In the genomic region with DNA sequence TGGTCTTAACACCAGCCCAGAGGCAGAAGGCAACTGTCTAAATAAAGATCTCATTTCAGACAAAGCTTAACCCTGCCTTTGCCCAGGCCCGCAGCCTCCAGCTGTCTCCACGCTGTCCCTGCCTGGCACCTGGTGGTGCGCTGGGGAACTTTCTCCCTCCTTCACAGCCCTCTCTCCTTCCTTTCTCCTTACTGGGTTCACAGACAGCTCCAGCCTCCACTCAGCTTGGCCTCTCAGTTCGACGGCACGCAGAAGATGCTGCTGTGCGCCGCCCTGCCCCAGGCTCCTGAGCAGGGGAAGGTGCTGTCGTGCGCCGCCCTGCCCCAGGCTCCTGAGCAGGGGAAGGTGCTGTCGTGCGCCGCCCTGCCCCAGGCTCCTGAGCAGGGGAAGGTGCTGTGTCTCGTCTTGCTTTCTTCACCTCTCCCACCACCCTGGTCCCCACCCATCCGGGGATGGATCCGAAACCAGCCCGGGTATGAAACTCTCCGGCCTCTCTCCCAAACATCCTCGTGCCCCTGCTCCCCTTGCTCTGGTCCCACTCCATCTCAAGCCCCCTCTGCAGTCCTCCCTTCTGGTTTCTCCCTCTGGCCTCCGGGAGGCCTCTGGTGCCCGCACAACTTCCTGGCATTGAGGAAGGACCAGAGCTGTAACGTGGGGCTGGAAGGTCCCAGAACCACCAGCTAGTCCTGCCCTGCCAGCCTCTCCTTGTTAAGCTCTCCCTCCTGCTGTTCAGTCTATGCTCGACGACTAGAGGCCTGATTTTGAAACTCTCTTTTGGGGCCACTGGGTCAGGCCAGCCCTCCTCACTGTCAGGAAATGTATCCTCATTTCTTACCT, we compare ENCODE assay signal across 8 cellular contexts. TPM values are rescaled to one million over a fixed set of nuclear protein-coding genes. Genes with fewer than 3 reads are reported as not detected.
DNase-seq lines count a peak whose midpoint lies in the region; ATAC-seq, FAIRE-seq and TF ChIP-seq lines count a peak whose summit lies in the region.

No MANE protein-coding gene starts in this region.

- H3K9ac ChIP-seq in astrocyte (ENCODE audit: low read length) (no peak overlapping the region), muscle layer of colon (ENCODE audit: low read length) (no peak overlapping the region)

- POLR2A ChIA-PET in Caco-2 (lab: Charles Lee): no interaction called here

- H3K27me3 ChIP-seq in Caco-2 (replicated peaks; ENCODE audit: control insufficient read depth, insufficient read depth, low read length): no peaks in the 10 kb centered on the region; the same call in 1 of the 2 replicates
- H3K27me3 ChIP-seq in astrocyte (ENCODE audit: insufficient read depth, low read length): no peaks in the 10 kb centered on the region
- no peaks in the 10 kb centered on the region for H3K27me3 ChIP-seq in muscle layer of colon (ENCODE audit: control insufficient read depth in 1 of 2, insufficient read depth in 2 of 2, low read length in 2 of 2)

- no peak for ATAC-seq in activated T-cell treated with anti-CD3 and anti-CD28 coated beads, Interleukin-2, amount 50 U/mL, for 4 hours

- H3K36me3 ChIP-seq in Caco-2 (ENCODE audit: control insufficient read depth, insufficient read depth, low read length): no peaks in the 10 kb centered on the region
- no peaks in the 10 kb centered on the region for H3K36me3 ChIP-seq in astrocyte (ENCODE audit: insufficient read depth, low read length)
- no peaks in the 10 kb centered on the region for H3K36me3 ChIP-seq in muscle layer of colon (ENCODE audit: insufficient read depth, low read length)

- FAIRE-seq in astrocyte (lab: Jason Lieb, UNC): no peak

- no peak overlapping the region for H3K4me2 ChIP-seq in astrocyte (ENCODE audit: low read length)

- no peaks in the 10 kb centered on the region for H3K4me1 Mint-ChIP-seq in Caco-2 (ENCODE audit: low read depth, unreplicated experiment)
- peaks cover 36% of the 10 kb centered on the region for H3K4me1 Mint-ChIP-seq in astrocyte (ENCODE audit: low read depth, unreplicated experiment)
- peaks cover 4% of the 10 kb centered on the region for H3K4me1 Mint-ChIP-seq in activated T-cell treated with anti-CD3 and anti-CD28 coated beads, Interleukin-2, amount 50 U/mL, for 4 hours (ENCODE audit: low read depth)

- H3K27ac Mint-ChIP-seq in Caco-2 (ENCODE audit: unreplicated experiment) (no peak overlapping the region), astrocyte (ENCODE audit: unreplicated experiment) (peak overlapping the region; percentile 69)

- H3K36me3 Mint-ChIP-seq in Caco-2 (ENCODE audit: insufficient read depth, unreplicated experiment) (no peaks in the 10 kb centered on the region), astrocyte (ENCODE audit: low read depth, unreplicated experiment) (no peaks in the 10 kb centered on the region)
- no peaks in the 10 kb centered on the region for H3K36me3 Mint-ChIP-seq in activated T-cell treated with anti-CD3 and anti-CD28 coated beads, Interleukin-2, amount 50 U/mL, for 4 hours (ENCODE audit: insufficient read depth)

- H3K4me3 Mint-ChIP-seq in Caco-2 (ENCODE audit: unreplicated experiment) (no peak overlapping the region), astrocyte (ENCODE audit: unreplicated experiment) (no peak overlapping the region)
- no peak overlapping the region for H3K4me3 Mint-ChIP-seq in activated T-cell treated with anti-CD3 and anti-CD28 coated beads, Interleukin-2, amount 50 U/mL, for 4 hours

- TF ChIP-seq CTCF in Caco-2 (IDR thresholded peaks at IDR 0.05; ENCODE audit: insufficient read depth in 1 of 2, low read depth in 1 of 2, low read length in 1 of 2, severe bottlenecking in 1 of 2, unreplicated experiment in 1 of 2): peak; percentile 17 to 51
- TF ChIP-seq CTCF in astrocyte (IDR thresholded peaks at IDR 0.05; ENCODE audit: insufficient read depth, low read depth, low read length): peak; percentile 26
- TF ChIP-seq CTCF in GM13977 (IDR thresholded peaks at IDR 0.05; ENCODE audit: extremely low read depth, insufficient read depth, missing control alignments): no peak

- CTCF ChIA-PET in Caco-2 (lab: Charles Lee): interaction anchor here (1.1 to 1.9 kb wide), 2 partner anchors 8 to 118 kb away, joined by 3 to 19 read pairs; no protein-coding TSS in a partner anchor

- no peak overlapping the region for H2AFZ ChIP-seq in astrocyte (ENCODE audit: low read depth, low read length)

- no peaks in the 10 kb centered on the region for H3K79me2 ChIP-seq in astrocyte (ENCODE audit: insufficient read depth, low read length)

- H4K20me1 ChIP-seq in astrocyte (ENCODE audit: insufficient read depth, low read length): no peaks in the 10 kb centered on the region

- DNase-seq in Caco-2 (peak in 1 of 2 experiments; percentile 31), NCI-H1105 treated with DMSO at 0.1 percent for 48 hours (lab: John Stamatoyannopoulos, UW) (peak; percentile 60), astrocyte (ENCODE audit: low read depth) (no peak), H4 (ENCODE audit: low spot score) (no peak), GM13977 (ENCODE audit: low spot score) (no peak), cerebellum (ENCODE audit: low spot score) (no peak)
- no peak for DNase-seq in activated T-cell treated with anti-CD3 and anti-CD28 coated beads, Interleukin-2, amount 50 U/mL, for 4 hours

- intact Hi-C loops in Caco-2 (cut with micrococcal nuclease; ENCODE audit: unreplicated experiment): loop anchor here (1.0 kb wide), 1 partner anchor 119 kb away; no protein-coding TSS in a partner anchor

- no peak overlapping the region for H3K4me3 ChIP-seq in Caco-2 (ENCODE audit: low read depth, low read length)
- H3K4me3 ChIP-seq in astrocyte (ENCODE audit: insufficient read depth, low read depth, low read length): no peak overlapping the region
- peak overlapping the region in 1 of 2 donors; percentile 25 for H3K4me3 ChIP-seq in muscle layer of colon (ENCODE audit: low read depth in 1 of 2, low read length in 2 of 2)

- no TSS peak for BruUV-seq in Caco-2 (replicated peaks; lab: Mats Ljungman, UMichigan)

- H3K9me3 ChIP-seq in Caco-2 (no peaks in the 10 kb centered on the region), astrocyte (ENCODE audit: insufficient read depth, low read depth, low read length) (no peaks in the 10 kb centered on the region), muscle layer of colon (ENCODE audit: low read length) (no peaks in the 10 kb centered on the region)

- H3K4me1 ChIP-seq in Caco-2 (peaks cover 4% of the 10 kb centered on the region; the same call in 1 of the 2 replicates), astrocyte (ENCODE audit: insufficient read depth, low read length) (peaks cover 16% of the 10 kb centered on the region), muscle layer of colon (ENCODE audit: insufficient read depth, low read length) (peaks cover 56% of the 10 kb centered on the region)

- H3K27me3 Mint-ChIP-seq in Caco-2 (ENCODE audit: insufficient read depth, unreplicated experiment) (peaks cover 23% of the 10 kb centered on the region), astrocyte (ENCODE audit: low read depth, unreplicated experiment) (peaks cover 14% of the 10 kb centered on the region)
- H3K27me3 Mint-ChIP-seq in activated T-cell treated with anti-CD3 and anti-CD28 coated beads, Interleukin-2, amount 50 U/mL, for 4 hours (ENCODE audit: low read depth): peaks cover 16% of the 10 kb centered on the region

- H3K27ac ChIP-seq in astrocyte (ENCODE audit: low read depth, low read length): no peak overlapping the region
- peak overlapping the region; percentile 27 for H3K27ac ChIP-seq in muscle layer of colon (ENCODE audit: low read depth, low read length)

- no peaks in the 10 kb centered on the region for H3K9me3 Mint-ChIP-seq in Caco-2 (ENCODE audit: unreplicated experiment)
- H3K9me3 Mint-ChIP-seq in astrocyte (ENCODE audit: unreplicated experiment): no peaks in the 10 kb centered on the region
- no peaks in the 10 kb centered on the region for H3K9me3 Mint-ChIP-seq in activated T-cell treated with anti-CD3 and anti-CD28 coated beads, Interleukin-2, amount 50 U/mL, for 4 hours

- in situ Hi-C loops in GM13977 (cut with MboI; ENCODE audit: low pct_unique_long_range_greater_than_20kb, low sequenced_read_pairs, unreplicated experiment): no loop called here

RNA-seq across cellular contexts. Expression of a gene that starts 22.9 kb away (rescaled TPM):
- total RNA-seq in Caco-2 (2022) (0.65 and 1.5 TPM in 2 replicates), astrocyte (88.3 and 88.4 TPM in 2 replicates), cerebellum (49.5 TPM)
- 49.5 and 66.0 TPM in 2 replicates for total RNA-seq in H4 (2014; rRNA removed; shearing (Covaris generic))
- 10 to 100 TPM; 12.5 to 14.1 (median 12.8) TPM for total RNA-seq in activated T-cell treated with anti-CD3 and anti-CD28 coated beads, Interleukin-2, amount 50 U/mL, for 4 hours
